8 cellular contexts compared by ENCODE assay signal in the genomic region with DNA sequence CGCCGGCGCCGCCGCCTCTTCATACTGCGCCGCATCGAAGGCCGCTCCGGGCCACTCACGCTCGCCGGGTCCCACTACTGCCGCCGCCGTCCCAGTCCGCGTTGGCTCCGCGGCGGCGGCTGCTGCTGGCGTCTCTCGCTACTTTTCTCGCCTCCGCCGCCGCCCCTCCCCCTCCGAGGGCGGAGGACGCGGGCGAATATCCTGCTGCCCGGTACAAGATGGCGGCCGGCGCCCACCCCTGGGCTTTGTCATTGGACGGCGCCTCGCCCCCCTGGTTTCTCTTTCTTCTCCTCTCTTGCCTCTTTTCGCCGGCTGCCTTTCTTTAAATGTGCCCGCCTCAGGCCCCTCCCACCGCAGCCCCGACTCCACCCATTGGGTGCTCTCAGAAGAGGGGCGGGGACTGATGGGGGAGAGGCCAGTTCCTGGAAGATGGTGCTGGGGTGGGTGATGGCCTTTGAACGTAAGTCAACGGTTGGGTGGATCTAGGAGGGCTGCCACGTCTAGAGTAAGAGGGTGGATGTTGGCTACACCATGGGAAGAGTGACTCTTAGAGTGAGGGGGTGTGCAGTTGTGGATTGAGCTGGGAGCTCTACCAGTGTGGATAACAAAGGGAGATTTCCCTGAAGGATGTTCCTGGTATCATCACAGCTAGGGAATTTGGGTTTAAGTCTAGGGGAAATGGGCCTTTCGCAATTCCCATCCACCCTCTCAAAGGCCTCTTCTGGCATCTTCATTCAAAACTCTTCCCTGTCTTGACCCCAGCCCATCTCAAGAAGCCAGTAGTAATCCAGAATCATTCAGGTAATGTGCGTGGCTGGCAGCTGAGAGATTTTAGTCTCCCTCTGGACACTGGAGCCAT. TPM values are rescaled to one million over a fixed set of nuclear protein-coding genes. Genes with fewer than 3 reads are reported as not detected.
DNase-seq lines count a peak whose midpoint lies in the region; ATAC-seq, FAIRE-seq and TF ChIP-seq lines count a peak whose summit lies in the region.

TSS of gene CCDC71L (minus strand) at position 297 of the 859 bp plus-strand sequence. CDS start at position 35, 262 bp downstream.

- H3K27me3 Mint-ChIP-seq in activated CD8-positive, alpha-beta memory T cell treated with anti-CD3 and anti-CD28 coated beads, Interleukin-2, amount 10 ng/mL, durations not matched to agents 7 days and 5 days, result no peaks in the 10 kb centered on the region
- H3K27me3 Mint-ChIP-seq in mesothelial cell of epicardium (ENCODE audit: low read depth), result no peaks in the 10 kb centered on the region

- no peak for FAIRE-seq in HTR-8/SVneo (lab: Jason Lieb, UNC)

- DNase-seq in CMK (ENCODE audit: low read depth), result peak; percentile 69
- peak; percentile 77 for DNase-seq in HTR-8/SVneo (ENCODE audit: insufficient read length, low spot score)
- peak; percentile 60 for DNase-seq in NOMO-1 treated with dmso at 0.1 percent for 144 hours (lab: John Stamatoyannopoulos, UW; ENCODE audit: unreplicated experiment)
- peak; percentile 98 for DNase-seq in activated CD8-positive, alpha-beta memory T cell treated with anti-CD3 and anti-CD28 coated beads, Interleukin-2, amount 10 ng/mL, durations not matched to agents 7 days and 5 days
- peak; percentile 80 to 92 for DNase-seq in mesothelial cell of epicardium (ENCODE audit: low spot score in 2 of 2, unreplicated experiment in 2 of 2)
- peak; percentile 88 to 91 for DNase-seq in stimulated activated CD8-positive, alpha-beta memory T cell treated with anti-CD3 and anti-CD28 coated beads, Interleukin-15, amount 100 ng/mL, for 48 hours (ENCODE audit: low read depth in 2 of 2)

- CTCF ChIA-PET in activated CD8-positive, alpha-beta memory T cell treated with anti-CD3 and anti-CD28 coated beads, Interleukin-2, amount 10 ng/mL, durations not matched to agents 7 days and 5 days (lab: Charles Lee), result interaction anchor here (0.6 to 8.5 kb wide), 25 partner anchors 10 to 507 kb away, joined by 3 to 104 read pairs (median 3); partner anchors contain the start of gene HBP1

- no peaks in the 10 kb centered on the region for H3K9me3 Mint-ChIP-seq in activated CD8-positive, alpha-beta memory T cell treated with anti-CD3 and anti-CD28 coated beads, Interleukin-2, amount 10 ng/mL, durations not matched to agents 7 days and 5 days (ENCODE audit: low read depth)
- peaks cover 9% of the 10 kb centered on the region for H3K9me3 Mint-ChIP-seq in mesothelial cell of epicardium

- TF ChIP-seq CTCF in mesothelial cell of epicardium (IDR thresholded peaks at IDR 0.05; ENCODE audit: unreplicated experiment), result no peak

- H3K4me3 Mint-ChIP-seq in activated CD8-positive, alpha-beta memory T cell treated with anti-CD3 and anti-CD28 coated beads, Interleukin-2, amount 10 ng/mL, durations not matched to agents 7 days and 5 days, result peak within 1 kb of the TSS; percentile 78
- peak within 1 kb of the TSS; percentile 88 for H3K4me3 Mint-ChIP-seq in mesothelial cell of epicardium

- peak within 1 kb of the TSS; percentile 89 for H3K27ac Mint-ChIP-seq in activated CD8-positive, alpha-beta memory T cell treated with anti-CD3 and anti-CD28 coated beads, Interleukin-2, amount 10 ng/mL, durations not matched to agents 7 days and 5 days
- peak within 1 kb of the TSS; percentile 89 for H3K27ac Mint-ChIP-seq in mesothelial cell of epicardium

- peaks cover 26% of the 10 kb centered on the region for H3K4me1 Mint-ChIP-seq in activated CD8-positive, alpha-beta memory T cell treated with anti-CD3 and anti-CD28 coated beads, Interleukin-2, amount 10 ng/mL, durations not matched to agents 7 days and 5 days
- H3K4me1 Mint-ChIP-seq in mesothelial cell of epicardium, result peaks cover 22% of the 10 kb centered on the region

- in situ Hi-C loops in endometrial microvascular endothelial cells (cut with HindIII; ENCODE audit: inconsistent ontology term, low pct_unique_long_range_greater_than_20kb, low sequenced_read_pairs), result no loop called here

- peaks cover 8% of the 10 kb centered on the region for H3K36me3 Mint-ChIP-seq in activated CD8-positive, alpha-beta memory T cell treated with anti-CD3 and anti-CD28 coated beads, Interleukin-2, amount 10 ng/mL, durations not matched to agents 7 days and 5 days
- no peaks in the 10 kb centered on the region for H3K36me3 Mint-ChIP-seq in mesothelial cell of epicardium

- peak; percentile 74 for ATAC-seq in GM21360 (IDR thresholded peaks at IDR 0.05; ENCODE audit: unreplicated experiment)
- peak; percentile 85 for ATAC-seq in activated CD8-positive, alpha-beta memory T cell treated with anti-CD3 and anti-CD28 coated beads, Interleukin-2, amount 10 ng/mL, durations not matched to agents 7 days and 5 days

RNA-seq across cellular contexts. Expression of gene CCDC71L, which starts in this region (rescaled TPM):
- total RNA-seq in activated CD8-positive, alpha-beta memory T cell treated with anti-CD3 and anti-CD28 coated beads, Interleukin-2, amount 10 ng/mL, durations not matched to agents 7 days and 5 days, result 10 to 100 TPM; 23.4 to 24.8 TPM
- total RNA-seq in endometrial microvascular endothelial cells (ENCODE audit: inconsistent ontology term), result 35.0 TPM
- total RNA-seq in mesothelial cell of epicardium, result 21.9 to 23.3 TPM (median 22.5 TPM) in 3 replicates

Comparison
In these comparisons a context has a peak if more than half of its experiments do, and no peak if none do; other contexts are left out.
1. Peak in every context shown above with its lines: DNase-seq and ATAC-seq.